1 cellular context compared by ENCODE assay signal in genomic region chr18:28766027-28766426, GRCh38.
TF ChIP-seq lines count a peak whose summit lies in the region.

No MANE protein-coding gene starts in this region.

TF ChIP-seq in IMR-90, 13 proteins besides CTCF, POLR2A, EP300 and RAD21 (continued from another document):
- TF ChIP-seq MAZ (IDR thresholded peaks at IDR 0.05; ENCODE audit: borderline replicate concordance, low read depth, low read length) (no peak), CHD1 (IDR thresholded peaks at IDR 0.05; ENCODE audit: low read depth, low read length) (no peak), RFX5 (IDR thresholded peaks at IDR 0.05; ENCODE audit: low read depth, low read length) (no peak), SMC3 (IDR thresholded peaks at IDR 0.05; ENCODE audit: low read depth, low read length) (no peak), RCOR1 (IDR thresholded peaks at IDR 0.05; ENCODE audit: insufficient replicate concordance, low read length) (no peak), USF2 (IDR thresholded peaks at IDR 0.05; ENCODE audit: low read depth, low read length) (no peak)
